In genomic region chr6:108105584-108105983, GRCh38 we compare ENCODE assay signal across 21 cellular contexts.
"Had no signal": no experiment of that assay in that cellular context is flagged by ENCODE, and none has a peak within 500 bp of the region (broad histone marks: within the 10 kb centered on the region; RNA-seq: fewer than 3 reads in every experiment).

No MANE protein-coding gene starts in this region.

- ATAC-seq: activated CD8-positive, alpha-beta T cell treated with anti-CD3 and anti-CD28 coated beads, Interleukin-2, amount 10 ng/mL, durations not matched to agents 7 days and 5 days; left ventricle myocardium superior; sciatic nerve; stimulated activated naive B cell treated with anti-CD40 and anti-IgM and Interleukin-4, amounts not matched to agents 10 μg/mL and 1 μg/mL and 100 μg/mL, for 72 hours had no signal

- H3K9me3 Mint-ChIP-seq: activated naive CD4-positive, alpha-beta T cell treated with anti-CD3 and anti-CD28 coated beads, Interleukin-2, amount 50 U/mL, for 24 hours; stimulated activated naive B cell treated with anti-CD40 and anti-IgM and Interleukin-4, amounts not matched to agents 10 μg/mL and 1 μg/mL and 100 μg/mL, for 72 hours had no signal

- H2AFZ ChIP-seq: hepatocyte, parathyroid adenoma had no signal

- H3K27ac ChIP-seq: ascending aorta, breast epithelium, coronary artery, hepatocyte, parathyroid adenoma, transverse colon had no signal

- H3K79me2 ChIP-seq: hepatocyte, parathyroid adenoma had no signal

- H3K4me1 Mint-ChIP-seq: activated naive CD4-positive, alpha-beta T cell treated with anti-CD3 and anti-CD28 coated beads, Interleukin-2, amount 50 U/mL, for 24 hours had no signal

- H3K9me3 ChIP-seq: ascending aorta, breast epithelium, transverse colon had no signal

- H3K36me3 Mint-ChIP-seq: activated naive CD4-positive, alpha-beta T cell treated with anti-CD3 and anti-CD28 coated beads, Interleukin-2, amount 50 U/mL, for 24 hours; stimulated activated naive B cell treated with anti-CD40 and anti-IgM and Interleukin-4, amounts not matched to agents 10 μg/mL and 1 μg/mL and 100 μg/mL, for 72 hours had no signal

- H3K4me1 ChIP-seq: ascending aorta, breast epithelium, parathyroid adenoma, transverse colon had no signal

- H3K4me2 ChIP-seq: hepatocyte had no signal

- H3K27me3 ChIP-seq: ascending aorta had no signal

- H3K4me3 Mint-ChIP-seq: activated CD8-positive, alpha-beta T cell treated with anti-CD3 and anti-CD28 coated beads, Interleukin-2, amount 10 ng/mL, durations not matched to agents 7 days and 5 days; activated naive CD4-positive, alpha-beta T cell treated with anti-CD3 and anti-CD28 coated beads, Interleukin-2, amount 50 U/mL, for 24 hours; stimulated activated naive B cell treated with anti-CD40 and anti-IgM and Interleukin-4, amounts not matched to agents 10 μg/mL and 1 μg/mL and 100 μg/mL, for 72 hours had no signal

- DNase-seq: activated CD4-positive, alpha-beta T cell treated with anti-CD3 and anti-CD28 coated beads for 1 hour; activated CD4-positive, alpha-beta T cell treated with anti-CD3 and anti-CD28 coated beads, Interleukin-2, amount 50 U/mL, for 1 hour; activated CD8-positive, alpha-beta T cell treated with anti-CD3 and anti-CD28 coated beads, Interleukin-2, amount 10 ng/mL, durations not matched to agents 7 days and 5 days; activated gamma-delta T cell treated with Interleukin-2 at 50 U/mL for 16 hours; foreskin fibroblast; left ventricle myocardium superior; mammary epithelial cell; midbrain; nucleus accumbens; stimulated activated CD4-positive, alpha-beta T cell treated with anti-CD3 and anti-CD28 coated beads, Interleukin-2, amount 100 ng/mL, for 48 hours; stimulated activated CD8-positive, alpha-beta memory T cell treated with anti-CD3 and anti-CD28 coated beads, Interleukin-4, amount 100 ng/mL, for 48 hours; stimulated activated naive B cell treated with anti-CD40 and anti-IgM and Interleukin-4, amounts not matched to agents 10 μg/mL and 1 μg/mL and 100 μg/mL, for 72 hours; T-helper 9 cell; transverse colon had no signal

- H3K9ac ChIP-seq: parathyroid adenoma had no signal

- H3K4me3 ChIP-seq: ascending aorta, breast epithelium, coronary artery, hepatocyte, transverse colon had no signal

- H3K27ac Mint-ChIP-seq: activated CD8-positive, alpha-beta T cell treated with anti-CD3 and anti-CD28 coated beads, Interleukin-2, amount 10 ng/mL, durations not matched to agents 7 days and 5 days; activated naive CD4-positive, alpha-beta T cell treated with anti-CD3 and anti-CD28 coated beads, Interleukin-2, amount 50 U/mL, for 24 hours; stimulated activated naive B cell treated with anti-CD40 and anti-IgM and Interleukin-4, amounts not matched to agents 10 μg/mL and 1 μg/mL and 100 μg/mL, for 72 hours had no signal

- H3K36me3 ChIP-seq: ascending aorta, breast epithelium, transverse colon had no signal
